18 cellular contexts compared by ENCODE assay signal in the genomic region with DNA sequence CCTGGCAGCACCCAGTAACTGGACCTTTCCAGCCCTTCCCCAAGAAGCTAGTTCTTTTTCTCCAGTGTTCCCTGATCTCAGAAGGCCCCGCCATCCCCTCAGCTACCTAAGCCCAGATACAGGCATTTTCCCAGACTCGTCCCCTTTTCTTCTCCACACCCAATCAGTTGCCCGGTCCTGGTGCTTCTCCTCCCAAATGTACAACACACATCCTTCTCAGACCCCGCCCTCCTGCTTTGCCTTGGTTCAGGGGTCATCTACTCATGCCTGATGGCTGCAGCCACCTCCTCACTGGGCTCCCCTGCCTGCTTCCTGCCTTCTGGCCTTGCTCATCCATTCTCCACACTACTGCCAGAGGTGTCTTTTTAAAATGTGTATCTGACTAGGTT. TPM values are rescaled to one million over a fixed set of nuclear protein-coding genes. Genes with fewer than 3 reads are reported as not detected.
A peak's percentile ranks its signal among the peaks of the same experiment; 100 is the strongest.
DNase-seq lines count a peak whose midpoint lies in the region; ATAC-seq, FAIRE-seq and TF ChIP-seq lines count a peak whose summit lies in the region.
"Had no signal": no experiment of that assay in that cellular context is flagged by ENCODE, and none has a peak within 500 bp of the region (broad histone marks: within the 10 kb centered on the region; RNA-seq: fewer than 3 reads in every experiment).

No MANE protein-coding gene starts in this region.

- H3K79me2 ChIP-seq in mammary epithelial cell (ENCODE audit: insufficient read depth, low read length) = no peaks in the 10 kb centered on the region

- no peak overlapping the region for H2AFZ ChIP-seq in mammary epithelial cell (ENCODE audit: low read depth, low read length)
- H2AFZ ChIP-seq: GM23248 had no signal

- no peak overlapping the region for H3K9ac ChIP-seq in mammary epithelial cell (ENCODE audit: insufficient read depth, low read length)
- H3K9ac ChIP-seq: GM23248 had no signal

- peaks cover 15% of the 10 kb centered on the region for H3K4me1 ChIP-seq in mammary epithelial cell (ENCODE audit: insufficient read depth, low read length)
- H3K4me1 ChIP-seq in HEK293 (ENCODE audit: control insufficient read depth, insufficient read depth, low read length) = no peaks in the 10 kb centered on the region

- intact Hi-C loops in MCF 10A (cut with micrococcal nuclease) = loop anchor here (10.0 kb wide), 1 partner anchor 85 kb away; no protein-coding TSS in a partner anchor
- intact Hi-C loops in mammary epithelial cell (cut with micrococcal nuclease) = no loop called here

- no peaks in the 10 kb centered on the region for H3K27me3 Mint-ChIP-seq in MCF 10A (ENCODE audit: insufficient read depth, unreplicated experiment)
- no peaks in the 10 kb centered on the region for H3K27me3 Mint-ChIP-seq in T-helper 17 cell
- no peaks in the 10 kb centered on the region for H3K27me3 Mint-ChIP-seq in progenitor cell of endocrine pancreas
- H3K27me3 Mint-ChIP-seq: CD4-positive, alpha-beta memory T cell had no signal

- H3K36me3 Mint-ChIP-seq in MCF 10A (ENCODE audit: insufficient read depth, unreplicated experiment) (peaks cover 31% of the 10 kb centered on the region), T-helper 17 cell (ENCODE audit: low read depth) (peaks cover 3% of the 10 kb centered on the region), progenitor cell of endocrine pancreas (ENCODE audit: insufficient read depth) (peaks cover 7% of the 10 kb centered on the region)

- H4K20me1 ChIP-seq in mammary epithelial cell (ENCODE audit: insufficient read depth, low read length) = no peaks in the 10 kb centered on the region

- no peaks in the 10 kb centered on the region for H3K9me3 Mint-ChIP-seq in MCF 10A (ENCODE audit: unreplicated experiment)
- H3K9me3 Mint-ChIP-seq in progenitor cell of endocrine pancreas (ENCODE audit: low read depth) = no peaks in the 10 kb centered on the region
- H3K9me3 Mint-ChIP-seq: CD4-positive, alpha-beta memory T cell had no signal

- H3K36me3 ChIP-seq in mammary epithelial cell (ENCODE audit: insufficient read depth, low read length) (no peaks in the 10 kb centered on the region), HEK293 (ENCODE audit: control insufficient read depth in 2 of 2, insufficient read depth in 1 of 2, low read length in 2 of 2) (peaks cover 0 to 53% of the 10 kb centered on the region in 2 experiments; a peak in 1 of 3 replicates)
- H3K36me3 ChIP-seq: BE2C had no signal

- H3K9me3 ChIP-seq in mammary epithelial cell (replicated peaks; ENCODE audit: insufficient read depth, low read length) = no peaks in the 10 kb centered on the region
- H3K9me3 ChIP-seq in HEK293 (ENCODE audit: control insufficient read depth, insufficient read depth, low read depth, low read length) = no peaks in the 10 kb centered on the region
- H3K9me3 ChIP-seq in T-helper 17 cell (ENCODE audit: control insufficient read depth, low read length, poor library complexity, severe bottlenecking) = no peaks in the 10 kb centered on the region
- H3K9me3 ChIP-seq: BE2C had no signal

- H3K4me1 Mint-ChIP-seq in MCF 10A (ENCODE audit: insufficient read depth, unreplicated experiment) = peaks cover 7% of the 10 kb centered on the region
- H3K4me1 Mint-ChIP-seq in T-helper 17 cell = peaks cover 8% of the 10 kb centered on the region
- H3K4me1 Mint-ChIP-seq in progenitor cell of endocrine pancreas (ENCODE audit: low read depth) = peaks cover 3% of the 10 kb centered on the region

- H3K27ac ChIP-seq in mammary epithelial cell (ENCODE audit: insufficient read depth, low read depth, low read length) = no peak overlapping the region
- no peak overlapping the region for H3K27ac ChIP-seq in HEK293 (ENCODE audit: extremely low read depth, low read depth, low read length)
- H3K27ac ChIP-seq: C4-2B, GM23248 had no signal

- DNase-seq in MCF 10A (ENCODE audit: unreplicated experiment) (no peak), mammary epithelial cell (no peak), T-helper 17 cell (no peak), progenitor cell of endocrine pancreas (ENCODE audit: low spot score, unreplicated experiment) (no peak), urothelium cell line (ENCODE audit: low spot score) (no peak), NCI-H2029 (lab: John Stamatoyannopoulos, UW) (no peak)
- DNase-seq: BE2C; CD4-positive, alpha-beta memory T cell; DMS79; GM23248 had no signal

- no peaks in the 10 kb centered on the region for H3K27me3 ChIP-seq in mammary epithelial cell (ENCODE audit: insufficient read depth, low read length)
- H3K27me3 ChIP-seq: BE2C had no signal

- BruUV-seq in MCF 10A (replicated peaks; lab: Mats Ljungman, UMichigan) (no TSS peak), mammary epithelial cell (replicated peaks; lab: Mats Ljungman, UMichigan) (no TSS peak)

- no peak for ATAC-seq in T-helper 17 cell
- ATAC-seq: GM12878, HCT116, HepG2 had no signal

- TF ChIP-seq CTCF in MCF 10A (IDR thresholded peaks at IDR 0.05; ENCODE audit: unreplicated experiment) (no peak), mammary epithelial cell (conservative IDR thresholded peaks at IDR 0.05 in 1 of 2, IDR thresholded peaks at IDR 0.05 in 1 of 2; ENCODE audit: extremely low read depth in 1 of 2, insufficient read depth in 1 of 2, low read depth in 1 of 2, low read length in 2 of 2) (no peak), HEK293 (tag by site-specific recombination; IDR thresholded peaks at IDR 0.05) (no peak), progenitor cell of endocrine pancreas (IDR thresholded peaks at IDR 0.05; ENCODE audit: unreplicated experiment) (no peak)

- in situ Hi-C loops in mammary epithelial cell (cut with MboI; ENCODE audit: low sequenced_read_pairs in 2 of 2) = loop anchor here in 1 of 2 donors (5.0 kb wide), 1 partner anchor 48 kb away; no protein-coding TSS in a partner anchor

- H3K4me2 ChIP-seq in mammary epithelial cell (ENCODE audit: insufficient read depth, low read depth, low read length) = no peak overlapping the region

- dilution Hi-C loops in mammary epithelial cell (cut with HindIII; ENCODE audit: low sequenced_read_pairs) = no loop called here

- H3K4me3 ChIP-seq in mammary epithelial cell (replicated peaks in 1 of 3; ENCODE audit: insufficient read depth in 1 of 3, low read depth in 2 of 3, low read length in 3 of 3) = no peak overlapping the region
- H3K4me3 ChIP-seq in HEK293 (ENCODE audit: low read depth, low read length) = no peak overlapping the region
- H3K4me3 ChIP-seq: GM12878, GM23248 had no signal

- FAIRE-seq in urothelium cell line (lab: Jason Lieb, UNC) = no peak
- FAIRE-seq: A204.1, GM12878, H54, HepG2, HTR-8/SVneo had no signal

- WGBS in mammary epithelial cell (ENCODE audit: low coverage, missing lambda C conversion rate) = 98% methylated on average over 4 of the region's 4 CpGs

- H3K27ac Mint-ChIP-seq in MCF 10A (ENCODE audit: low read depth, unreplicated experiment) = peak overlapping the region; percentile 63
- H3K27ac Mint-ChIP-seq in T-helper 17 cell = peak overlapping the region; percentile 27
- peak overlapping the region; percentile 47 for H3K27ac Mint-ChIP-seq in progenitor cell of endocrine pancreas

- CTCF ChIA-PET in MCF 10A (lab: Yijun Ruan, JAX) (interaction anchor here (1.0 to 10.1 kb wide), 5 partner anchors 12 to 54 kb away, joined by 4 to 439 read pairs (median 80); a partner anchor contains a TSS), mammary epithelial cell (lab: Charles Lee; ENCODE audit: low non-redundant PET) (no interaction called here), HEK293 (lab: Yijun Ruan, JAX) (interaction anchor here (3.6 kb wide), 1 partner anchor 46 kb away, joined by 17 read pairs; no protein-coding TSS in a partner anchor)

- POLR2A ChIA-PET in MCF 10A (lab: Yijun Ruan, JAX) (interaction anchor here (0.8 to 10.7 kb wide), 5 partner anchors 12 to 44 kb away, joined by 3 to 220 read pairs (median 5); a partner anchor contains a TSS), HEK293 (lab: Yijun Ruan, JAX) (interaction anchor here (1.0 kb wide), 1 partner anchor 23 kb away, joined by 3 read pairs; a partner anchor contains a TSS)

- H3K4me3 Mint-ChIP-seq in MCF 10A (ENCODE audit: unreplicated experiment) = no peak overlapping the region
- H3K4me3 Mint-ChIP-seq in T-helper 17 cell = no peak overlapping the region
- no peak overlapping the region for H3K4me3 Mint-ChIP-seq in progenitor cell of endocrine pancreas (ENCODE audit: low read depth)
- H3K4me3 Mint-ChIP-seq: CD4-positive, alpha-beta memory T cell had no signal

TF ChIP-seq in HEK293, 187 proteins besides CTCF, POLR2A, EP300 and RAD21:
- TF ChIP-seq ZBTB17 (tag by site-specific recombination; IDR thresholded peaks at IDR 0.05) (peak; percentile 71), ZNF624 (tag by site-specific recombination; IDR thresholded peaks at IDR 0.05) (no peak)

RNA-seq across cellular contexts. Expression of a gene that starts 6.5 kb away (rescaled TPM):
- total RNA-seq in MCF 10A (2022) = 79.7 and 93.7 TPM in 2 replicates
- total RNA-seq in mammary epithelial cell = 10 to 100 TPM; 30.0 to 65.3 TPM
- 29.5 TPM for polyA plus RNA-seq in mammary epithelial cell
- 18.2 TPM for polyA minus RNA-seq in mammary epithelial cell
- 10 to 100 TPM; 39.6 to 41.9 TPM for total RNA-seq in T-helper 17 cell
- total RNA-seq in progenitor cell of endocrine pancreas = 68.1 and 78.8 TPM in 2 replicates

RNA-seq across cellular contexts. Expression of a gene that starts 6.6 kb away (rescaled TPM):
- 172 and 188 TPM in 2 replicates for total RNA-seq in MCF 10A (2022)
- 100 to 1,000 TPM; 214 to 230 TPM for total RNA-seq in mammary epithelial cell
- 225 TPM for polyA plus RNA-seq in mammary epithelial cell
- 327 TPM for polyA minus RNA-seq in mammary epithelial cell
- 100 to 1,000 TPM; 147 to 184 TPM for total RNA-seq in T-helper 17 cell
- total RNA-seq in progenitor cell of endocrine pancreas = 251 and 254 TPM in 2 replicates

RNA-seq across cellular contexts. Expression of a gene that starts 22.2 kb away (rescaled TPM):
- 28.4 and 28.8 TPM in 2 replicates for total RNA-seq in MCF 10A (2022)
- 10 to 100 TPM; 65.8 to 74.8 TPM for total RNA-seq in mammary epithelial cell
- 59.4 TPM for polyA plus RNA-seq in mammary epithelial cell
- polyA minus RNA-seq in mammary epithelial cell = 78.6 TPM
- 10 to 100 TPM; 32.4 to 35.6 TPM for total RNA-seq in T-helper 17 cell
- total RNA-seq in progenitor cell of endocrine pancreas = 44.3 and 45.3 TPM in 2 replicates

RNA-seq across cellular contexts. Expression of a gene that starts 22.7 kb away (rescaled TPM):
- total RNA-seq in MCF 10A (2022) (39.9 and 46.5 TPM in 2 replicates), mammary epithelial cell (10 to 100 TPM; 40.2 to 81.9 TPM), T-helper 17 cell (10 to 100 TPM; 46.1 to 48.9 TPM), progenitor cell of endocrine pancreas (45.9 and 46.7 TPM in 2 replicates)
- polyA plus RNA-seq in mammary epithelial cell = 57.8 TPM
- 31.5 TPM for polyA minus RNA-seq in mammary epithelial cell

RNA-seq across cellular contexts. Expression of a gene that starts 44.4 kb away (rescaled TPM):
- 0.54 and 1.1 TPM in 2 replicates for total RNA-seq in MCF 10A (2022)
- total RNA-seq in mammary epithelial cell = under 1 TPM; 0.50 to 0.82 TPM
- 0.34 TPM for polyA plus RNA-seq in mammary epithelial cell
- not detected for polyA minus RNA-seq in mammary epithelial cell
- 1 to 10 TPM in 1 of 2 donors, under 1 TPM in 1; 0.65 to 1.4 TPM for total RNA-seq in T-helper 17 cell
- total RNA-seq in progenitor cell of endocrine pancreas = 34.0 and 40.1 TPM in 2 replicates
- polyA plus RNA-seq: CD4-positive, alpha-beta memory T cell had no signal
